In genomic region chr16:68085259-68086071, GRCh38 we compare ENCODE assay signal across 8 cellular contexts. TPM values are rescaled to one million over a fixed set of nuclear protein-coding genes. Genes with fewer than 3 reads are reported as not detected.
DNase-seq lines count a peak whose midpoint lies in the region; ATAC-seq, FAIRE-seq and TF ChIP-seq lines count a peak whose summit lies in the region.

Gene NFATC3, plus strand, starts transcription at chr16:68085370. Its CDS starts 312 bp downstream, at chr16:68085682.

- TF ChIP-seq CTCF in Peyer's patch (IDR thresholded peaks at IDR 0.05) (peak in 1 of 6 experiments; percentile 13), fibroblast of lung (conservative IDR thresholded peaks at IDR 0.05 in 1 of 2, IDR thresholded peaks at IDR 0.05 in 1 of 2; ENCODE audit: low read depth in 1 of 2, low read length in 2 of 2) (no peak), natural killer cell (IDR thresholded peaks at IDR 0.05) (no peak)

- H2AFZ ChIP-seq in fibroblast of lung (ENCODE audit: low read length), result peak within 1 kb of the TSS; percentile 97

- H3K36me3 ChIP-seq in Peyer's patch (no peaks in the 10 kb centered on the region), fibroblast of lung (ENCODE audit: control insufficient read depth, insufficient read depth, low read length) (no peaks in the 10 kb centered on the region)

- intact Hi-C loops in natural killer cell (cut with micrococcal nuclease), result loop anchor here (2.0 to 10.0 kb wide), 3 partner anchors 23 to 229 kb away; partner anchors contain the start of genes PRMT7 and SLC7A6OS

- H3K4me3 ChIP-seq in Peyer's patch, result peak within 1 kb of the TSS; percentile 86 to 94 (median 92)
- H3K4me3 ChIP-seq in fibroblast of lung (replicated peaks in 1 of 4; ENCODE audit: control extremely low read depth in 1 of 4, insufficient read depth in 1 of 4, low read depth in 3 of 4, low read length in 4 of 4), result peak within 1 kb of the TSS; percentile 71 to 88 (median 78)

- peak within 1 kb of the TSS; percentile 88 for H3K4me3 Mint-ChIP-seq in natural killer cell

- TF ChIP-seq POLR2A in Peyer's patch (IDR thresholded peaks at IDR 0.05), result peak; percentile 56 to 69

- H3K4me1 ChIP-seq in Peyer's patch, result peaks cover 15 to 59% (median 16%) of the 10 kb centered on the region in 4 donors
- H3K4me1 ChIP-seq in fibroblast of lung (ENCODE audit: control insufficient read depth, extremely low read depth, insufficient read depth, low read length), result peaks cover 9% of the 10 kb centered on the region

- FAIRE-seq in HTR-8/SVneo (lab: Jason Lieb, UNC), result peak; percentile 88

- no peaks in the 10 kb centered on the region for H3K36me3 Mint-ChIP-seq in natural killer cell

- H3K4me2 ChIP-seq in fibroblast of lung (ENCODE audit: extremely low read depth, insufficient read depth, low read length), result peak within 1 kb of the TSS; percentile 98

- peak within 1 kb of the TSS; percentile 81 to 90 for H3K27ac Mint-ChIP-seq in natural killer cell

- no peaks in the 10 kb centered on the region for H3K9me3 ChIP-seq in Peyer's patch
- H3K9me3 ChIP-seq in fibroblast of lung (ENCODE audit: control insufficient read depth, insufficient read depth, low read depth, low read length), result no peaks in the 10 kb centered on the region

- H4K20me1 ChIP-seq in fibroblast of lung (ENCODE audit: control insufficient read depth, extremely low read depth, insufficient read depth, low read length), result peaks cover 1% of the 10 kb centered on the region

- ATAC-seq in GM21360 (IDR thresholded peaks at IDR 0.05; ENCODE audit: unreplicated experiment) (peak; percentile 56), natural killer cell (peak; percentile 75 to 93 (median 83))

- no peaks in the 10 kb centered on the region for H3K27me3 ChIP-seq in Peyer's patch
- no peaks in the 10 kb centered on the region for H3K27me3 ChIP-seq in fibroblast of lung (ENCODE audit: control insufficient read depth, insufficient read depth, low read length)

- peak within 1 kb of the TSS; percentile 67 for H3K9ac ChIP-seq in fibroblast of lung (ENCODE audit: insufficient read depth, low read length)

- peaks cover 44% of the 10 kb centered on the region for H3K79me2 ChIP-seq in fibroblast of lung (ENCODE audit: control insufficient read depth, insufficient read depth, low read length)

- H3K27me3 Mint-ChIP-seq in natural killer cell (ENCODE audit: low read depth in 2 of 2), result no peaks in the 10 kb centered on the region

- no peaks in the 10 kb centered on the region for H3K9me3 Mint-ChIP-seq in natural killer cell

- peak; percentile 96 for DNase-seq in D341Med (ENCODE audit: low spot score)
- peak; percentile 96 for DNase-seq in HTR-8/SVneo (ENCODE audit: insufficient read length, low spot score)
- peak; percentile 98 to 100 (median 100) for DNase-seq in Peyer's patch
- peak; percentile 97 to 99 for DNase-seq in activated T-helper 1 cell treated with anti-CD3 and anti-CD28 coated beads, Interleukin-2, amount 50 U/mL, for 16 hours (ENCODE audit: low read depth in 1 of 2, low spot score in 1 of 2)
- DNase-seq in fibroblast of lung (ENCODE audit: low read depth in 2 of 2), result peak; percentile 94 to 96
- DNase-seq in natural killer cell, result peak; percentile 97
- DNase-seq in stimulated activated naive CD4-positive, alpha-beta T cell (lab: John Stamatoyannopoulos, UW), result peak; percentile 95 to 99 (median 97)

- peaks cover 67 to 72% of the 10 kb centered on the region in 2 donors for H3K4me1 Mint-ChIP-seq in natural killer cell

- peak within 1 kb of the TSS; percentile 97 to 99 (median 98) for H3K27ac ChIP-seq in Peyer's patch
- H3K27ac ChIP-seq in fibroblast of lung (ENCODE audit: insufficient read depth, low read length), result peak within 1 kb of the TSS; percentile 73

RNA-seq across cellular contexts. Expression of gene NFATC3, which starts in this region (rescaled TPM):
- total RNA-seq in Peyer's patch, result 10 to 100 TPM; 40.5 to 72.0 (median 61.0) TPM
- 10.6 and 11.0 TPM in 2 replicates for total RNA-seq in fibroblast of lung
- 9.6 and 10.1 TPM in 2 replicates for polyA plus RNA-seq in fibroblast of lung
- 7.0 and 7.3 TPM in 2 replicates for polyA plus RNA-seq in fibroblast of lung (2012)
- 19.1 and 20.7 TPM in 2 replicates for polyA minus RNA-seq in fibroblast of lung (ENCODE audit: low replicate concordance)
- total RNA-seq in natural killer cell, result 100 to 1,000 TPM; 241 to 282 (median 263) TPM

Comparison
In these comparisons a context has a peak if more than half of its experiments do, and no peak if none do; other contexts are left out.
1. Peak in every context shown above with its lines: DNase-seq, ATAC-seq, H3K4me3 ChIP-seq and H3K27ac ChIP-seq.